In genomic region chr11:88337342-88338222, GRCh38 we compare ENCODE assay signal across 1 cellular context.
TF ChIP-seq lines count a peak whose summit lies in the region.

TSS of gene CTSC (minus strand) at chr11:88337736. CDS start at chr11:88337672, 64 bp downstream.

TF ChIP-seq in IMR-90, 13 proteins besides CTCF, POLR2A, EP300 and RAD21:
- peak; percentile 18; the same call in 1 of the 2 replicates for TF ChIP-seq SMC3 (IDR thresholded peaks at IDR 0.05; ENCODE audit: low read depth, low read length)
- peak; percentile 22; the same call in 1 of the 2 replicates for TF ChIP-seq BHLHE40 (IDR thresholded peaks at IDR 0.05; ENCODE audit: low read depth, low read length)
- TF ChIP-seq MAZ (IDR thresholded peaks at IDR 0.05; ENCODE audit: borderline replicate concordance, low read depth, low read length), result peak; percentile 57; the same call in 1 of the 2 replicates
- TF ChIP-seq USF2 (IDR thresholded peaks at IDR 0.05; ENCODE audit: low read depth, low read length), result peak; percentile 17; the same call in 1 of the 2 replicates
- TF ChIP-seq FOS (IDR thresholded peaks at IDR 0.05; ENCODE audit: low read depth, low read length), result no peak
- 0 out of 2 replicates have a peak, but pooled peaks have one; percentile 34 for TF ChIP-seq CHD1 (IDR thresholded peaks at IDR 0.05; ENCODE audit: low read depth, low read length)
